ENCODE assay signal across 10 cellular contexts in genomic region chr7:71131256-71131752, GRCh38. TPM values are rescaled to one million over a fixed set of nuclear protein-coding genes. Genes with fewer than 3 reads are reported as not detected.
DNase-seq lines count a peak whose midpoint lies in the region; ATAC-seq and TF ChIP-seq lines count a peak whose summit lies in the region.
"Had no signal": no experiment of that assay in that cellular context is flagged by ENCODE, and none has a peak within 500 bp of the region (broad histone marks: within the 10 kb centered on the region; RNA-seq: fewer than 3 reads in every experiment).

No MANE protein-coding gene starts in this region.

- intact Hi-C loops in head of caudate nucleus (cut with DNase I): no loop called here
- intact Hi-C loops in ovary (cut with DNase I): loop anchor here in 2 of 4 donors (2.0 to 10.0 kb wide), 2 partner anchors 103 to 597 kb away; no protein-coding TSS in a partner anchor
- intact Hi-C loops in natural killer cell (cut with micrococcal nuclease): no loop called here

- peak overlapping the region; percentile 73 to 87 for H3K27ac ChIP-seq in ovary
- H3K27ac ChIP-seq: HL-60 had no signal

- no peak overlapping the region for H3K4me3 Mint-ChIP-seq in stimulated activated memory B cell treated with anti-CD40 and anti-IgM and Interleukin-4, amounts not matched to agents 10 μg/mL and 1 μg/mL and 100 μg/mL, for 72 hours
- no peak overlapping the region for H3K4me3 Mint-ChIP-seq in natural killer cell
- H3K4me3 Mint-ChIP-seq: stimulated activated naive CD8-positive, alpha-beta T cell treated with anti-CD3 and anti-CD28 coated beads, Interleukin-15, Interleukin-2, amounts not matched to agents 100 ng/mL and 50 ng/mL, for 24 hours had no signal

- no peak overlapping the region for H3K27ac Mint-ChIP-seq in stimulated activated memory B cell treated with anti-CD40 and anti-IgM and Interleukin-4, amounts not matched to agents 10 μg/mL and 1 μg/mL and 100 μg/mL, for 72 hours
- H3K27ac Mint-ChIP-seq in natural killer cell: no peak overlapping the region
- H3K27ac Mint-ChIP-seq: stimulated activated naive CD8-positive, alpha-beta T cell treated with anti-CD3 and anti-CD28 coated beads, Interleukin-15, Interleukin-2, amounts not matched to agents 100 ng/mL and 50 ng/mL, for 24 hours had no signal

- no peak for ATAC-seq in stimulated activated memory B cell treated with anti-CD40 and anti-IgM and Interleukin-4, amounts not matched to agents 10 μg/mL and 1 μg/mL and 100 μg/mL, for 72 hours
- ATAC-seq in GM19035 (IDR thresholded peaks at IDR 0.05; ENCODE audit: unreplicated experiment): no peak
- no peak for ATAC-seq in natural killer cell
- no peak for ATAC-seq in HG02870 (IDR thresholded peaks at IDR 0.05; ENCODE audit: unreplicated experiment)

- H3K9me3 Mint-ChIP-seq in stimulated activated memory B cell treated with anti-CD40 and anti-IgM and Interleukin-4, amounts not matched to agents 10 μg/mL and 1 μg/mL and 100 μg/mL, for 72 hours: no peaks in the 10 kb centered on the region
- no peaks in the 10 kb centered on the region for H3K9me3 Mint-ChIP-seq in natural killer cell

- H3K4me1 Mint-ChIP-seq in stimulated activated memory B cell treated with anti-CD40 and anti-IgM and Interleukin-4, amounts not matched to agents 10 μg/mL and 1 μg/mL and 100 μg/mL, for 72 hours: peaks cover 9% of the 10 kb centered on the region
- no peaks in the 10 kb centered on the region for H3K4me1 Mint-ChIP-seq in natural killer cell

- DNase-seq in Ammon's horn (ENCODE audit: low spot score): peak; percentile 56
- peak; percentile 79 for DNase-seq in NCI-H2171 (lab: John Stamatoyannopoulos, UW)
- peak; percentile 14 to 85 (median 64) for DNase-seq in head of caudate nucleus
- peak; percentile 82 to 86 (median 85) for DNase-seq in ovary
- DNase-seq in natural killer cell: no peak

- peak in 2 of 3 donors; percentile 49 to 55 for TF ChIP-seq CTCF in ovary (IDR thresholded peaks at IDR 0.05)
- no peak for TF ChIP-seq CTCF in natural killer cell (IDR thresholded peaks at IDR 0.05)

- H3K36me3 ChIP-seq in ovary: no peaks in the 10 kb centered on the region

- H3K9me3 ChIP-seq in ovary: no peaks in the 10 kb centered on the region

- no peak for TF ChIP-seq EP300 in ovary (IDR thresholded peaks at IDR 0.05)

- H3K27me3 Mint-ChIP-seq in stimulated activated memory B cell treated with anti-CD40 and anti-IgM and Interleukin-4, amounts not matched to agents 10 μg/mL and 1 μg/mL and 100 μg/mL, for 72 hours: peaks cover 36% of the 10 kb centered on the region
- peaks cover 8 to 14% of the 10 kb centered on the region in 2 donors for H3K27me3 Mint-ChIP-seq in natural killer cell (ENCODE audit: low read depth in 2 of 2)

- H3K36me3 Mint-ChIP-seq in stimulated activated memory B cell treated with anti-CD40 and anti-IgM and Interleukin-4, amounts not matched to agents 10 μg/mL and 1 μg/mL and 100 μg/mL, for 72 hours: no peaks in the 10 kb centered on the region
- H3K36me3 Mint-ChIP-seq in natural killer cell: no peaks in the 10 kb centered on the region

- WGBS in ovary, 3 donors: 0% methylated on average over 43 to 62 of the region's 62 CpGs

- no peaks in the 10 kb centered on the region for H3K27me3 ChIP-seq in ovary

- peak overlapping the region; percentile 60 for H3K4me3 ChIP-seq in ovary

- peaks cover 8% of the 10 kb centered on the region for H3K4me1 ChIP-seq in ovary (ENCODE audit: insufficient read depth)

- peak; percentile 33 for TF ChIP-seq POLR2A in ovary (IDR thresholded peaks at IDR 0.05)

RNA-seq across cellular contexts. Expression of gene GALNT17, which starts 0.6 kb away (rescaled TPM):
- total RNA-seq in ovary (10 to 100 TPM; 17.9 to 90.1 (median 58.8) TPM), natural killer cell (not detected)
- 10 to 100 TPM; 13.4 to 39.0 TPM for polyA plus RNA-seq in ovary

Comparison
In these comparisons a context has a peak if more than half of its experiments do, and no peak if none do; other contexts are left out.
1. RNA of gene GALNT17, which starts 0.6 kb away (total RNA-seq): 17.9 to 90.1 TPM in ovary; not detected in natural killer cell; every median in the first group is over 10 times any median in the second.